In the genomic region with DNA sequence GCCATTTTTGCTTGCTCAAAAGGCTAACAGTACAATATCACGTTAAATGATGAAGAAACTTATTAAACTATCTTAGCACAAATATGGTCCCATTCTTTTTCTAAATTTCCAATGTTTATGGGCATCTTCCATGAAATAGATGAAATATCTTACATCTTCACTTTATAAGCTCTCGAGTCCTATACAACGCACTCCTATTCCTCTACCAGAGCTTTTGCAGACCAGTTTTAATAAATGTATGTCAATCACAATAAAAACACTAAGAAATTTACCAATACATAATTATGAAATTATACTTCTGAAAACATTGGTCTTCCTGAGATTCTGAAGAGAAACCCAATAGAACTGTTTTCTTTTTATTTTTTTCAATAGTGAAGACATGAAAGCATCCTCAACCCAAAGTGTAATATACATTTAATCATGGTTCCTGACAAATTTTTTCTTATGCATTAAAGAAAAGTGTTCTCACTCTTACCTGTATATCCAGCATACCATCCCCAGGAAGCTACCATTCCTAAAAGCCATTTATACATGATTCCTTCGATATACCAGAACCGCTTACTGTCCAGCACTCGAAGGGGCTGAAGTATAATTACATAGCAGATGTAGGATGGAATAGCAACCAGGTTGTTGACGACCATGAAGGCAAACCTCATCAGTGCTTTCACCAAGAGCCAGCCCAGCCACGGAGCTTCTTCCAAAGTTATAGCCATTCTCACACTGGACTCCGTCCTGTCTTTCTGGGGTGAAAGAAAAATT, we compare ENCODE assay signal across 8 cellular contexts. TPM values are rescaled to one million over a fixed set of nuclear protein-coding genes. Genes with fewer than 3 reads are reported as not detected.
A peak's percentile ranks its signal among the peaks of the same experiment; 100 is the strongest.
DNase-seq lines count a peak whose midpoint lies in the region; ATAC-seq, FAIRE-seq and TF ChIP-seq lines count a peak whose summit lies in the region.

No MANE protein-coding gene starts in this region.

- TF ChIP-seq CTCF in A549 (IDR thresholded peaks at IDR 0.05) (no peak), HFF-Myc (IDR thresholded peaks at IDR 0.05; ENCODE audit: low read depth, low read length, missing control alignments) (no peak), GM12878 (IDR thresholded peaks at IDR 0.05 in 2 of 3, conservative IDR thresholded peaks at IDR 0.05 in 1 of 3; ENCODE audit: control insufficient read depth in 2 of 3, extremely low read depth in 1 of 3, insufficient read depth in 1 of 3, low read depth in 3 of 3, low read length in 3 of 3) (no peak), mesothelial cell of epicardium (IDR thresholded peaks at IDR 0.05; ENCODE audit: unreplicated experiment) (no peak)

- TF ChIP-seq POLR2A in A549 (IDR thresholded peaks at IDR 0.05; ENCODE audit: low read length), result no peak
- TF ChIP-seq POLR2A in GM12878 (IDR thresholded peaks at IDR 0.05; ENCODE audit: low read depth, low read length), result no peak
- TF ChIP-seq POLR2A in GM12891 (IDR thresholded peaks at IDR 0.05; ENCODE audit: low read depth, low read length), result no peak

- H3K27ac ChIP-seq in A549 (peak overlapping the region; percentile 97 to 99; a peak in 5 of 6 replicates), GM12878 (ENCODE audit: control insufficient read depth, insufficient read depth) (0 out of 2 replicates have a peak overlapping the region, but pooled peaks have one; percentile 14)

- no peaks in the 10 kb centered on the region for H3K27me3 ChIP-seq in GM12878 (replicated peaks in 1 of 2; ENCODE audit: control insufficient read depth in 2 of 2, insufficient read depth in 2 of 2, low read length in 1 of 2)

- no peaks in the 10 kb centered on the region for H4K20me1 ChIP-seq in GM12878 (ENCODE audit: control insufficient read depth, insufficient read depth)

- in situ Hi-C loops in GM12878 (cut with MboI), result no loop called here

- peak in 1 of 2 experiments; percentile 6; a peak in 3 of 6 replicates for ATAC-seq in A549
- ATAC-seq in GM12878, result no peak
- no peak for ATAC-seq in GM18502 (IDR thresholded peaks at IDR 0.05; ENCODE audit: poor library complexity, unreplicated experiment)
- no peak for ATAC-seq in HG03439 (IDR thresholded peaks at IDR 0.05; ENCODE audit: unreplicated experiment)

- FAIRE-seq in A549 (lab: Jason Lieb, UNC), result peak; percentile 13
- no peak for FAIRE-seq in GM12878 (lab: Jason Lieb, UNC)
- FAIRE-seq in GM12891 (lab: Jason Lieb, UNC), result no peak

- no peak; a peak in 1 of 5 replicates for TF ChIP-seq RAD21 in A549 (conservative IDR thresholded peaks at IDR 0.05 in 1 of 2, IDR thresholded peaks at IDR 0.05 in 1 of 2)
- no peak for TF ChIP-seq RAD21 in GM12878 (IDR thresholded peaks at IDR 0.05; ENCODE audit: insufficient read depth, low read depth, low read length)

- CTCF ChIA-PET in A549 (lab: Yijun Ruan, JAX), result interaction anchor here (0.9 to 4.4 kb wide), 13 partner anchors 8 to 206 kb away, joined by 3 to 38 read pairs (median 4); partner anchors contain the start of gene INTS7
- CTCF ChIA-PET in GM12878 (lab: Yijun Ruan, JAX), result interaction anchor here (0.6 to 5.9 kb wide), 12 partner anchors 11 to 206 kb away, joined by 3 to 59 read pairs (median 4); partner anchors contain the start of genes DTL and INTS7

- H3K4me1 Mint-ChIP-seq in mesothelial cell of epicardium, result peaks cover 16% of the 10 kb centered on the region

- peaks cover 1% of the 10 kb centered on the region for H3K36me3 Mint-ChIP-seq in mesothelial cell of epicardium

- H3K79me2 ChIP-seq in GM12878 (ENCODE audit: control insufficient read depth, insufficient read depth, low read length), result peaks cover 52% of the 10 kb centered on the region

- SMC1A ChIA-PET in GM12878 (lab: Charles Lee; ENCODE audit: uncharacterized antibody, unreplicated experiment), result interaction anchor here (0.6 to 9.3 kb wide), 24 partner anchors 10 to 242 kb away, joined by 3 to 90 read pairs (median 4); partner anchors contain the start of genes DTL and INTS7

- no peaks in the 10 kb centered on the region for H3K36me3 ChIP-seq in GM12878 (ENCODE audit: control insufficient read depth in 2 of 2, insufficient read depth in 2 of 2, low read length in 1 of 2)

- intact Hi-C loops in GM12878 (cut with micrococcal nuclease; ENCODE audit: unreplicated experiment), result no loop called here

- RAD21 ChIA-PET in GM12878 (lab: Charles Lee; ENCODE audit: unreplicated experiment), result interaction anchor here (0.8 to 6.0 kb wide), 17 partner anchors 14 to 463 kb away, joined by 3 to 85 read pairs (median 3); partner anchors contain the start of genes DTL and INTS7

- H3K4me1 ChIP-seq in A549, result peaks cover 51% of the 10 kb centered on the region
- H3K4me1 ChIP-seq in GM12878 (ENCODE audit: control insufficient read depth, insufficient read depth, low read length), result peaks cover 25% of the 10 kb centered on the region

- H3K4me3 ChIP-seq in A549 (peak overlapping the region; percentile 69), HFF-Myc (replicated peaks; ENCODE audit: low read depth, low read length) (peak overlapping the region; percentile 57), GM12878 (peak overlapping the region; percentile 98)

- POLR2A ChIA-PET in A549 (lab: Yijun Ruan, JAX) (interaction anchor here (1.2 to 1.6 kb wide), 3 partner anchors 91 to 207 kb away, joined by 4 to 10 read pairs (median 8); partner anchors contain the start of genes DTL and INTS7), GM12878 (lab: Charles Lee) (interaction anchor here (0.8 to 5.2 kb wide), 7 partner anchors 8 to 209 kb away, joined by 3 to 30 read pairs (median 3); partner anchors contain the start of genes DTL and INTS7)

- peak overlapping the region; percentile 74; the same call in 1 of the 2 replicates for H3K9ac ChIP-seq in GM12878 (ENCODE audit: control insufficient read depth, insufficient read depth, low read length)

- H3K9me3 ChIP-seq in A549, result no peaks in the 10 kb centered on the region
- H3K9me3 ChIP-seq in GM12878 (replicated peaks; ENCODE audit: control insufficient read depth, insufficient read depth, low read length), result no peaks in the 10 kb centered on the region

- TSS peak; percentile 46 for BruUV-seq in GM12878 (replicated peaks; lab: Mats Ljungman, UMichigan)

- no peak overlapping the region for H2AFZ ChIP-seq in GM12878 (ENCODE audit: control insufficient read depth, low read depth, low read length)

- no peak for TF ChIP-seq EP300 in A549 (IDR thresholded peaks at IDR 0.05)
- TF ChIP-seq EP300 in GM12878 (IDR thresholded peaks at IDR 0.05; ENCODE audit: borderline replicate concordance in 1 of 2, control insufficient read depth in 1 of 2, low read depth in 2 of 2, low read length in 2 of 2), result no peak

- no peak for DNase-seq in A549 (ENCODE audit: low read depth in 1 of 2, low spot score in 1 of 2)
- DNase-seq in HFF-Myc (ENCODE audit: extremely low read depth, low read depth), result no peak
- DNase-seq in GM12878 (ENCODE audit: low read depth, low spot score), result no peak
- DNase-seq in mesothelial cell of epicardium (ENCODE audit: low spot score in 2 of 2, unreplicated experiment in 2 of 2), result no peak
- no peak for DNase-seq in GM12891 (ENCODE audit: insufficient read length, low spot score)
- DNase-seq in globus pallidus (ENCODE audit: low spot score), result no peak

- no peaks in the 10 kb centered on the region for H3K9me3 Mint-ChIP-seq in mesothelial cell of epicardium

- peak overlapping the region; percentile 88 for H3K4me3 Mint-ChIP-seq in mesothelial cell of epicardium

- H3K27ac Mint-ChIP-seq in mesothelial cell of epicardium, result peak overlapping the region; percentile 82

- H3K4me2 ChIP-seq in A549, result peak overlapping the region; percentile 80
- peak overlapping the region; percentile 82 for H3K4me2 ChIP-seq in GM12878 (ENCODE audit: control insufficient read depth, insufficient read depth)

- no peaks in the 10 kb centered on the region for H3K27me3 Mint-ChIP-seq in mesothelial cell of epicardium (ENCODE audit: low read depth)

- 54% methylated on average over 9 of the region's 9 CpGs for WGBS in A549 (ENCODE audit: missing lambda C conversion rate)
- WGBS in GM12878 (ENCODE audit: insufficient coverage, insufficient replicate concordance, low lambda C conversion rate, missing lambda C conversion rate), result 76% methylated on average over 9 of the region's 9 CpGs

TF ChIP-seq in A549, 52 proteins besides CTCF, POLR2A, EP300 and RAD21 (continues in another document):
- no peak for TF ChIP-seq HOXA7 (CRISPR knock-in tag; IDR thresholded peaks at IDR 0.05)
- TF ChIP-seq SMC3 (IDR thresholded peaks at IDR 0.05), result no peak

TF ChIP-seq in GM12891, 5 proteins besides CTCF, POLR2A, EP300 and RAD21:
- no peak for TF ChIP-seq POLR2AphosphoS5 (IDR thresholded peaks at IDR 0.05; ENCODE audit: low read depth, low read length)

RNA-seq across cellular contexts. Expression of gene LPGAT1, which starts 1.8 kb away (rescaled TPM):
- polyA plus RNA-seq in A549 (2011; rRNA removed) (48.0 and 48.5 TPM in 2 replicates), A549 (2017; fragmentation: RNase III; extraction: RNeasy Plus Mini Kit Qiagen cat#74134 plus additional on column Dnase treatment) (27.7 to 32.3 TPM (median 30.1 TPM) in 3 replicates), GM12878 (2011; rRNA removed) (27.8 and 41.8 TPM in 2 replicates), GM12878 (2014; fragmentation: Illumina TruSeq; extraction: Trizol) (17.3 and 29.7 TPM in 2 replicates), GM12878 (2014; fragmentation: Nextera tagmentation; extraction: Ambion mirVana) (1 to 10 TPM; 5.8 to 6.4 TPM), GM12878 (2014; rRNA removed) (20.5 and 21.1 TPM in 2 replicates), GM12878 (2016; fragmentation: Nextera tagmentation; extraction: Ambion mirVana) (10 to 100 TPM in 1 of 2 experiments, 1 to 10 TPM in 1; 7.1 to 17.1 TPM)
- 6.1 and 11.4 TPM in 2 replicates for polyA plus RNA-seq in A549 (2012; cell fraction: cytosol; rRNA removed)
- polyA plus RNA-seq in A549 (2012; cell fraction: nucleus; rRNA removed), result 3.9 and 6.9 TPM in 2 replicates
- 38.2 and 39.6 TPM in 2 replicates for polyA minus RNA-seq in A549 (2011; rRNA and poly(A)+ RNA removed)
- 95.7 and 102 TPM in 2 replicates for total RNA-seq in GM12878 (2013; cell fraction: nucleolus; rRNA removed)
- total RNA-seq in GM12878 (2014; rRNA removed) (26.7 and 27.6 TPM in 2 replicates), GM12878 (2014; rRNA removed; fragmentation: Illumina TruSeq; extraction: Trizol) (26.9 and 27.1 TPM in 2 replicates), GM12878 (2021) (37.5 and 40.6 TPM in 2 replicates), mesothelial cell of epicardium (29.8 to 35.6 TPM (median 34.1 TPM) in 3 replicates)
- polyA plus RNA-seq in GM12878 (2011; ENCODE audit: low read depth), result 9.4 TPM
- 12.6 and 13.6 TPM in 2 replicates for polyA plus RNA-seq in GM12878 (2011; cell fraction: cytosol; rRNA removed)
- 13.7 and 17.9 TPM in 2 replicates for polyA plus RNA-seq in GM12878 (2011; cell fraction: nucleus; rRNA removed)
- polyA plus RNA-seq in GM12878 (2012), result 15.8 and 24.7 TPM in 2 replicates
- 24.5 and 34.1 TPM in 2 replicates for polyA minus RNA-seq in GM12878 (2011; rRNA and poly(A)+ RNA removed)
- polyA minus RNA-seq in GM12878 (2011; cell fraction: cytosol; rRNA and poly(A)+ RNA removed), result 24.5 and 25.1 TPM in 2 replicates
- polyA minus RNA-seq in GM12878 (2011; cell fraction: nucleus; rRNA and poly(A)+ RNA removed), result 26.0 and 40.3 TPM in 2 replicates
- polyA plus RNA-seq in GM12891 (2012; ENCODE audit: low read depth, missing spikeins), result 5.0 TPM
